In the genomic region with DNA sequence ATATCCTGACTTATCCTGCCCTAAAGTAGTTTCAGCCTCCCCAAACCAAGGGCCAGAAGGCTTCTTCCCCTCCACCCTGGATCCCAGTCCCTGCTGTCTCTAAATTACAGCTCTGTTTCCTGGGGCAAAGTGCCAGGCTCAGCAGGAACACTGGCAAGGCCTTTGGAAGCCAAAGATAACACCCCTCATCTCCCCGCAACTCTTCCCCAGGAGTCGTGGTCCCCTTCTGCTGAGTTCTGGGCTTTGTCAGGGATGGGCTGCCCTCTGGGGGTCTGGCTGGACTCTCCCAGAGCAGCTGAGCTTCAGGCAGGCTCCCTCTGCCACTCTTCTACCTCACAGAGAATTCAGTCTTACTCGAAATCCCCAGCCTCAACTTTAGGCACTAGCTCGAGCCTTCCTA, we compare ENCODE assay signal across 18 cellular contexts. TPM values are rescaled to one million over a fixed set of nuclear protein-coding genes. Genes with fewer than 3 reads are reported as not detected.
A peak's percentile ranks its signal among the peaks of the same experiment; 100 is the strongest.
DNase-seq lines count a peak whose midpoint lies in the region; ATAC-seq and TF ChIP-seq lines count a peak whose summit lies in the region.
"Had no signal": no experiment of that assay in that cellular context is flagged by ENCODE, and none has a peak within 500 bp of the region (broad histone marks: within the 10 kb centered on the region; RNA-seq: fewer than 3 reads in every experiment).

No MANE protein-coding gene starts in this region.

- DNase-seq in GM23338 (ENCODE audit: low spot score) (peak; percentile 17), MM.1S (no peak), chondrocyte (ENCODE audit: low spot score) (no peak), GM03348 (ENCODE audit: low spot score) (no peak), NCI-H187 treated with DMSO at 0.1 percent for 48 hours (lab: John Stamatoyannopoulos, UW) (no peak), GM19238 (ENCODE audit: insufficient read length, low spot score) (no peak)
- DNase-seq in naive thymus-derived CD4-positive, alpha-beta T cell, result no peak
- DNase-seq: activated CD4-positive, alpha-beta T cell treated with anti-CD3 and anti-CD28 coated beads for 1 hour; Calu3; NCI-H1092 treated with DMSO at 0.1 percent for 48 hours; NCI-H526; nephron progenitor cell; stimulated activated CD4-positive, alpha-beta T cell treated with anti-CD3 and anti-CD28 coated beads, Interleukin-4, amount 100 ng/mL, for 1 hour; T1000 had no signal

- intact Hi-C loops in naive thymus-derived CD4-positive, alpha-beta T cell (cut with micrococcal nuclease), result loop anchor here in 1 of 2 donors (10.0 kb wide), 1 partner anchor 624 kb away; no protein-coding TSS in a partner anchor

- H3K36me3 Mint-ChIP-seq in GM23338 (ENCODE audit: low read depth) (no peaks in the 10 kb centered on the region), chondrocyte (ENCODE audit: low read depth) (no peaks in the 10 kb centered on the region)
- no peaks in the 10 kb centered on the region for H3K36me3 Mint-ChIP-seq in naive thymus-derived CD4-positive, alpha-beta T cell
- H3K36me3 Mint-ChIP-seq: activated naive CD8-positive, alpha-beta T cell; brain; mesothelial cell of epicardium had no signal

- peaks cover 7% of the 10 kb centered on the region for H3K4me1 Mint-ChIP-seq in GM23338
- H3K4me1 Mint-ChIP-seq in chondrocyte (ENCODE audit: low read depth), result peaks cover 23% of the 10 kb centered on the region
- peaks cover 3 to 19% (median 6%) of the 10 kb centered on the region in 7 donors for H3K4me1 Mint-ChIP-seq in naive thymus-derived CD4-positive, alpha-beta T cell

- no peak overlapping the region for H3K27ac ChIP-seq in GM23338 (ENCODE audit: low read depth)
- H3K27ac ChIP-seq in MM.1S (ENCODE audit: low read length), result no peak overlapping the region
- peak overlapping the region; percentile 62 for H3K27ac ChIP-seq in layer of hippocampus (ENCODE audit: low read depth, low read length)
- no peak overlapping the region for H3K27ac ChIP-seq in naive thymus-derived CD4-positive, alpha-beta T cell (ENCODE audit: low read depth, low read length)

- H3K27ac Mint-ChIP-seq in GM23338 (no peak overlapping the region), chondrocyte (ENCODE audit: unreplicated experiment) (peak overlapping the region; percentile 54)
- H3K27ac Mint-ChIP-seq in naive thymus-derived CD4-positive, alpha-beta T cell, result no peak overlapping the region
- H3K27ac Mint-ChIP-seq: activated naive CD8-positive, alpha-beta T cell; brain; mesothelial cell of epicardium; nephron progenitor cell had no signal

- no peaks in the 10 kb centered on the region for H3K9me3 ChIP-seq in MM.1S (replicated peaks; ENCODE audit: insufficient read depth, low read length)
- no peaks in the 10 kb centered on the region for H3K9me3 ChIP-seq in naive thymus-derived CD4-positive, alpha-beta T cell (ENCODE audit: control insufficient read depth in 2 of 3, low read length in 3 of 3)

- no peak overlapping the region for H3K9ac ChIP-seq in MM.1S (ENCODE audit: low read length)

- H4K20me1 ChIP-seq in GM23338 (replicated peaks; ENCODE audit: insufficient read depth), result no peaks in the 10 kb centered on the region
- H4K20me1 ChIP-seq in MM.1S (ENCODE audit: insufficient read depth, low read length), result no peaks in the 10 kb centered on the region

- H3K4me2 ChIP-seq in GM23338 (no peak overlapping the region), MM.1S (ENCODE audit: low read depth, low read length) (peak overlapping the region; percentile 33; the same call in 1 of the 2 replicates)

- ATAC-seq in GM23338, result peak; percentile 45
- no peak for ATAC-seq in naive thymus-derived CD4-positive, alpha-beta T cell

- H3K9me3 Mint-ChIP-seq in GM23338 (no peaks in the 10 kb centered on the region), chondrocyte (ENCODE audit: low read depth) (no peaks in the 10 kb centered on the region)
- H3K9me3 Mint-ChIP-seq in naive thymus-derived CD4-positive, alpha-beta T cell, result no peaks in the 10 kb centered on the region
- H3K9me3 Mint-ChIP-seq: brain, mesothelial cell of epicardium, nephron progenitor cell had no signal

- H3F3A ChIP-seq in GM23338 (replicated peaks; ENCODE audit: low read depth), result no peaks in the 10 kb centered on the region
- peaks cover 6% of the 10 kb centered on the region; the same call in 1 of the 2 replicates for H3F3A ChIP-seq in MM.1S (ENCODE audit: insufficient read depth, low read length)

- TF ChIP-seq CTCF in GM23338 (conservative IDR thresholded peaks at IDR 0.05; ENCODE audit: low read depth in 2 of 2) (peak; percentile 15 to 55; a peak in 2 of 4 replicates), MM.1S (IDR thresholded peaks at IDR 0.05; ENCODE audit: low read length) (no peak), chondrocyte (IDR thresholded peaks at IDR 0.05) (peak; percentile 39)

- peaks cover 2% of the 10 kb centered on the region for H3K27me3 Mint-ChIP-seq in GM23338 (ENCODE audit: insufficient read depth, low read depth, poor library complexity)
- H3K27me3 Mint-ChIP-seq in chondrocyte (ENCODE audit: low read depth), result peaks cover 3% of the 10 kb centered on the region
- H3K27me3 Mint-ChIP-seq in naive thymus-derived CD4-positive, alpha-beta T cell, result peaks cover 0 to 5% (median 0%) of the 10 kb centered on the region in 5 donors

- POLR2A ChIA-PET in naive thymus-derived CD4-positive, alpha-beta T cell (lab: Charles Lee), result no interaction called here

- H2AFZ ChIP-seq in GM23338 (peak overlapping the region; percentile 63), MM.1S (ENCODE audit: low read length) (no peak overlapping the region)

- H3K27me3 ChIP-seq in GM23338 (ENCODE audit: insufficient read depth), result no peaks in the 10 kb centered on the region
- H3K27me3 ChIP-seq in MM.1S (replicated peaks; ENCODE audit: insufficient read depth, low read length), result no peaks in the 10 kb centered on the region
- no peaks in the 10 kb centered on the region for H3K27me3 ChIP-seq in layer of hippocampus (ENCODE audit: control insufficient read depth, insufficient read depth, low read length)
- no peaks in the 10 kb centered on the region for H3K27me3 ChIP-seq in naive thymus-derived CD4-positive, alpha-beta T cell (ENCODE audit: control insufficient read depth in 2 of 2, insufficient read depth in 2 of 2, low read length in 2 of 2)

- no peak overlapping the region for H3K4me3 Mint-ChIP-seq in GM23338
- H3K4me3 Mint-ChIP-seq in chondrocyte (ENCODE audit: unreplicated experiment), result no peak overlapping the region
- H3K4me3 Mint-ChIP-seq in naive thymus-derived CD4-positive, alpha-beta T cell, result no peak overlapping the region
- H3K4me3 Mint-ChIP-seq: activated naive CD8-positive, alpha-beta T cell; brain; mesothelial cell of epicardium; nephron progenitor cell had no signal

- no peaks in the 10 kb centered on the region for H3K36me3 ChIP-seq in GM23338 (ENCODE audit: insufficient read depth)
- H3K36me3 ChIP-seq in MM.1S (replicated peaks; ENCODE audit: insufficient read depth, low read length), result no peaks in the 10 kb centered on the region
- no peaks in the 10 kb centered on the region for H3K36me3 ChIP-seq in naive thymus-derived CD4-positive, alpha-beta T cell (ENCODE audit: control insufficient read depth in 2 of 3, insufficient read depth in 3 of 3, low read length in 3 of 3)

- H3K4me1 ChIP-seq in GM23338 (ENCODE audit: insufficient read depth) (no peaks in the 10 kb centered on the region), MM.1S (ENCODE audit: low read length) (peaks cover 25% of the 10 kb centered on the region)
- H3K4me1 ChIP-seq in naive thymus-derived CD4-positive, alpha-beta T cell (ENCODE audit: control insufficient read depth in 2 of 2, insufficient read depth in 2 of 2, low read length in 2 of 2), result no peaks in the 10 kb centered on the region

- CTCF ChIA-PET in naive thymus-derived CD4-positive, alpha-beta T cell (lab: Charles Lee), result no interaction called here

- H3K79me2 ChIP-seq in GM23338 (replicated peaks; ENCODE audit: insufficient read depth) (no peaks in the 10 kb centered on the region), MM.1S (ENCODE audit: low read length) (no peaks in the 10 kb centered on the region)

- H3K9me2 ChIP-seq in GM23338 (ENCODE audit: insufficient read depth), result no peaks in the 10 kb centered on the region; the same call in 1 of the 2 replicates
- no peaks in the 10 kb centered on the region for H3K9me2 ChIP-seq in MM.1S (replicated peaks; ENCODE audit: insufficient read depth, low read length)

- H3K4me3 ChIP-seq in GM23338 (no peak overlapping the region), MM.1S (ENCODE audit: low read length) (no peak overlapping the region)
- no peak overlapping the region for H3K4me3 ChIP-seq in naive thymus-derived CD4-positive, alpha-beta T cell (ENCODE audit: low read length)

TF ChIP-seq in GM23338, 12 proteins besides CTCF, POLR2A, EP300 and RAD21 (continues in another document):
- no peak for TF ChIP-seq ZNF331 (CRISPR knock-in tag; IDR thresholded peaks at IDR 0.05; ENCODE audit: low read depth)
- no peak for TF ChIP-seq CREB1 (CRISPR knock-in tag; IDR thresholded peaks at IDR 0.05; ENCODE audit: low read depth)
- TF ChIP-seq ZNF114 (CRISPR knock-in tag; IDR thresholded peaks at IDR 0.05), result no peak
- no peak for TF ChIP-seq POLR2AphosphoS5 (IDR thresholded peaks at IDR 0.05; ENCODE audit: low read depth)

RNA-seq across cellular contexts. Expression of a gene that starts 53.8 kb away (rescaled TPM):
- total RNA-seq in GM23338 (2014; rRNA removed; shearing (Covaris generic)), result 1.8 and 2.1 TPM in 2 replicates
- polyA plus RNA-seq in GM23338 (2016; fragmentation: Nextera tagmentation; extraction: Ambion mirVana), result 1.6 and 1.7 TPM in 2 replicates
- 2.2 to 3.1 TPM (median 2.3 TPM) in 3 replicates for total RNA-seq in chondrocyte
- 10 to 100 TPM; 23.9 to 35.1 (median 30.4) TPM for total RNA-seq in naive thymus-derived CD4-positive, alpha-beta T cell
- 10 to 100 TPM; 12.9 to 17.8 TPM for polyA plus RNA-seq in naive thymus-derived CD4-positive, alpha-beta T cell
